Comparison of ENCODE assay signal across 1 cellular context in genomic region chr19:14649020-14649419, GRCh38.
A peak's percentile ranks its signal among the peaks of the same experiment; 100 is the strongest.
TF ChIP-seq lines count a peak whose summit lies in the region.

No MANE protein-coding gene starts in this region.

TF ChIP-seq in HEK293, 187 proteins besides CTCF, POLR2A, EP300 and RAD21 (continued from another document):
- TF ChIP-seq ZNF148 (tag by site-specific recombination; IDR thresholded peaks at IDR 0.05; ENCODE audit: borderline replicate concordance) (no peak), ZNF473 (tag by site-specific recombination; IDR thresholded peaks at IDR 0.05) (no peak), ZNF391 (tag by site-specific recombination; IDR thresholded peaks at IDR 0.05; ENCODE audit: borderline replicate concordance, low read depth) (no peak), ZNF266 (tag by site-specific recombination; IDR thresholded peaks at IDR 0.05; ENCODE audit: low read depth) (no peak), ZNF626 (tag by site-specific recombination; IDR thresholded peaks at IDR 0.05) (no peak), ZNF114 (tag by site-specific recombination; IDR thresholded peaks at IDR 0.05) (no peak), ZFHX2 (tag by site-specific recombination; conservative IDR thresholded peaks at IDR 0.05) (no peak), GLI2 (tag by site-specific recombination; IDR thresholded peaks at IDR 0.05; ENCODE audit: borderline replicate concordance, low read depth) (no peak), ZNF37A (tag by site-specific recombination; IDR thresholded peaks at IDR 0.05) (no peak), ATF2 (tag by site-specific recombination; IDR thresholded peaks at IDR 0.05; ENCODE audit: low read depth) (no peak), KLF7 (tag by site-specific recombination; IDR thresholded peaks at IDR 0.05; ENCODE audit: borderline replicate concordance) (no peak), ZNF624 (tag by site-specific recombination; IDR thresholded peaks at IDR 0.05) (no peak), ZBTB6 (tag by site-specific recombination; IDR thresholded peaks at IDR 0.05) (no peak), ZNF133 (tag by site-specific recombination; IDR thresholded peaks at IDR 0.05) (no peak), ZNF629 (tag by site-specific recombination; IDR thresholded peaks at IDR 0.05) (no peak), ZNF184 (tag by site-specific recombination; IDR thresholded peaks at IDR 0.05) (no peak), ZNF596 (tag by site-specific recombination; IDR thresholded peaks at IDR 0.05) (peak; percentile 94)
TF ChIP-seq in HEK293: peak in this region for 3.
